ENCODE assay signal across 1 cellular context in the genomic region with DNA sequence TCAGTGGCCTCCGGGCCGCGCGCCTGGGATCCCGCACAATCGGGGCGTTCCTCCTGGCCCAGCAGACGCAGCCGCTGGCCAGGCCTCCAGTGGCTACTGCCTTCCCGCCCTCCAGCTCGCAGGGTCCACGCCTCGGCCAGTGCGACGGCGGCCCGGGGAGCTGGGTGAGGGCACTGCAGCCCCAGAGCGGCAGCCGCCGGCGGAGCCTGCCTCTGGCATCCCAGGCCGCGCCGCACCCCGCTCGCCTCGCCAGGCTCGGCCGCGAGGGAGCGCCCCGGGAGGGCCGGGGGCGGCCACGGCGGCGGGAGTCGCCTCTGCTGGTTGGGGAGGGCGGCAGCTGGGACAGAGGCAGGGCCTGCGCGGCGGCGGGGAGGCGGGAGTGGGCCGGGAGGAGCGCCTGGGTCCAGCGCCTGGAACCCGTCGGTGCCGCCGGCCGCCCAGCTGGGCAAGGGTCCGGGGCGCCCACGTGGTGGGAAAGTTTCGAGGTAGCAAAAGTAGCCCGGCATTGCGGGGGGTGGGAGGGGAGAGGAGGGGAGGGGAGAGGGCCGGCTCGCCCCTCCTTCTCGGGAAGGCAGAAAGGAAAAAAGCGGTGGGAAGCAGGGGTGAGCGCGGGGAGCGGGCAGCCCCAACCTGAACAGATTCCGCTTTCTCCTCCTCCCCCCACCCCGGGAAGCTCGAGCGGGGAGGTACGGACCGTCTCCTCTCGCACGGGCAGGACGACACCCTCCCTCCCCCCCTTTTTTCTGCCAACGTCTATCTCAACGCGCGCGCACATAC.
TF ChIP-seq lines count a peak whose summit lies in the region.

No MANE protein-coding gene starts in this region.

TF ChIP-seq in liver, 16 proteins besides CTCF, POLR2A, EP300 and RAD21 (continued from another document):
- TF ChIP-seq, protein P1, sequence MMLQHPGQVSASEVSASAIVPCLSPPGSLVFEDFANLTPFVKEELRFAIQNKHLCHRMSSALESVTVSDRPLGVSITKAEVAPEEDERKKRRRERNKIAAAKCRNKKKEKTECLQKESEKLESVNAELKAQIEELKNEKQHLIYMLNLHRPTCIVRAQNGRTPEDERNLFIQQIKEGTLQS (IDR thresholded peaks at IDR 0.05) = no peak
- TF ChIP-seq RXRA (IDR thresholded peaks at IDR 0.05) = no peak
- TF ChIP-seq YY1 (IDR thresholded peaks at IDR 0.05) = no peak
